In genomic region chr15:36432162-36432561, GRCh38 we compare ENCODE assay signal across 1 cellular context.
TF ChIP-seq lines count a peak whose summit lies in the region.

No MANE protein-coding gene starts in this region.

TF ChIP-seq in SK-N-SH, 30 proteins besides CTCF, POLR2A, EP300 and RAD21 (continued from another document):
- TF ChIP-seq SIN3A (IDR thresholded peaks at IDR 0.05; ENCODE audit: borderline replicate concordance, low read depth, low read length), result no peak
- peak; percentile 63 for TF ChIP-seq PBX3 (IDR thresholded peaks at IDR 0.05)
- no peak for TF ChIP-seq TEAD4 (IDR thresholded peaks at IDR 0.05; ENCODE audit: borderline replicate concordance, insufficient read depth)
